In the genomic region with DNA sequence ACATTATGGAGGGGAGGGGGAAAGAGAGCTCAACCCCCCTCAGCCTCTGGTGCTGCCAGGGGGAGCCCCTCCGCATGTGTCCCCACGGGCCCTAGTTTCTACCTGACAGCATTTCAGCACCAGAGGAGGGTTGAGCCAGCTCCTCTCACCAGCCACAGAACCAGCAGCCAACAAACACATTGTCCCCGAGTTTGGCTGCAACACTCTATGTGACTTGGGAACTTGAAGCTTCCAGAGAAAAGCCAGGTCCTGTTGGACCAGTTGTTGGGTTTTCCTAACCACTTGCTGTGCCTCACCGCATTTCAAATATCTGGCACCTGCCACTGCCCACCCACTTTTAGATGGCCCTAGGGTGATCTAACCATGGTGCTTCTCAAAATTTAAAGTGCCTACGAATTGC, we compare ENCODE assay signal across 16 cellular contexts. TPM values are rescaled to one million over a fixed set of nuclear protein-coding genes. Genes with fewer than 3 reads are reported as not detected.
A peak's percentile ranks its signal among the peaks of the same experiment; 100 is the strongest.
DNase-seq lines count a peak whose midpoint lies in the region; ATAC-seq, FAIRE-seq and TF ChIP-seq lines count a peak whose summit lies in the region.
"Had no signal": no experiment of that assay in that cellular context is flagged by ENCODE, and none has a peak within 500 bp of the region (broad histone marks: within the 10 kb centered on the region; RNA-seq: fewer than 3 reads in every experiment).

No MANE protein-coding gene starts in this region.

- H3K4me3 ChIP-seq in CD8-positive, alpha-beta T cell (ENCODE audit: low read depth, low read length): no peak overlapping the region
- H3K4me3 ChIP-seq in GM12878: no peak overlapping the region
- H3K4me3 ChIP-seq in naive thymus-derived CD4-positive, alpha-beta T cell (ENCODE audit: low read length): no peak overlapping the region
- no peak overlapping the region for H3K4me3 ChIP-seq in stomach
- H3K4me3 ChIP-seq: BLaER1 had no signal

- no TSS peak for BruUV-seq in GM12878 (replicated peaks; lab: Mats Ljungman, UMichigan)

- intact Hi-C loops in CD8-positive, alpha-beta T cell (cut with DNase I, micrococcal nuclease): loop anchor here in 1 of 2 experiments (5.0 kb wide), 1 partner anchor 34 kb away; no protein-coding TSS in a partner anchor
- intact Hi-C loops in GM12878 (cut with micrococcal nuclease; ENCODE audit: unreplicated experiment): no loop called here
- intact Hi-C loops in naive thymus-derived CD4-positive, alpha-beta T cell (cut with micrococcal nuclease): no loop called here
- intact Hi-C loops in stomach (cut with DNase I; ENCODE audit: low total_unique reads): no loop called here

- no peak for TF ChIP-seq CTCF in CD8-positive, alpha-beta T cell (IDR thresholded peaks at IDR 0.05)
- TF ChIP-seq CTCF in GM12878 (IDR thresholded peaks at IDR 0.05 in 2 of 3, conservative IDR thresholded peaks at IDR 0.05 in 1 of 3; ENCODE audit: control insufficient read depth in 2 of 3, extremely low read depth in 1 of 3, insufficient read depth in 1 of 3, low read depth in 3 of 3, low read length in 3 of 3) (no peak), GM10248 (IDR thresholded peaks at IDR 0.05; ENCODE audit: control extremely low read depth, extremely low read depth, low read depth, missing control alignments) (no peak), stomach (IDR thresholded peaks at IDR 0.05) (no peak)

- no peaks in the 10 kb centered on the region for H4K20me1 ChIP-seq in GM12878 (ENCODE audit: control insufficient read depth, insufficient read depth)
- H4K20me1 ChIP-seq: BLaER1 had no signal

- no peak overlapping the region for H2AFZ ChIP-seq in GM12878 (ENCODE audit: control insufficient read depth, low read depth, low read length)

- TF ChIP-seq EP300 in GM12878 (IDR thresholded peaks at IDR 0.05; ENCODE audit: borderline replicate concordance in 1 of 2, control insufficient read depth in 1 of 2, low read depth in 2 of 2, low read length in 2 of 2): no peak
- no peak for TF ChIP-seq EP300 in stomach (IDR thresholded peaks at IDR 0.05)

- no peaks in the 10 kb centered on the region for H3K4me1 ChIP-seq in CD8-positive, alpha-beta T cell (ENCODE audit: insufficient read depth, low read length)
- H3K4me1 ChIP-seq in GM12878 (ENCODE audit: control insufficient read depth, insufficient read depth, low read length) (no peaks in the 10 kb centered on the region), stomach (peaks cover 0 to 5% (median 2%) of the 10 kb centered on the region in 4 donors)
- H3K4me1 ChIP-seq in naive thymus-derived CD4-positive, alpha-beta T cell (ENCODE audit: control insufficient read depth in 2 of 2, insufficient read depth in 2 of 2, low read length in 2 of 2): no peaks in the 10 kb centered on the region
- H3K4me1 ChIP-seq: BLaER1 had no signal

- in situ Hi-C loops in GM12878 (cut with MboI): no loop called here

- no peaks in the 10 kb centered on the region for H3K9me3 Mint-ChIP-seq in activated naive CD8-positive, alpha-beta T cell (ENCODE audit: low read depth)
- H3K9me3 Mint-ChIP-seq in activated naive CD8-positive, alpha-beta T cell treated with anti-CD3 and anti-CD28 coated beads, Interleukin-2, amount 50 U/mL, for 24 hours: no peaks in the 10 kb centered on the region
- H3K9me3 Mint-ChIP-seq in CD8-positive, alpha-beta T cell: no peaks in the 10 kb centered on the region
- H3K9me3 Mint-ChIP-seq in naive thymus-derived CD4-positive, alpha-beta T cell: peaks cover 0 to 2% (median 0%) of the 10 kb centered on the region in 11 donors

- H3K79me2 ChIP-seq in GM12878 (ENCODE audit: control insufficient read depth, insufficient read depth, low read length): no peaks in the 10 kb centered on the region

- no peak overlapping the region for H3K4me2 ChIP-seq in GM12878 (ENCODE audit: control insufficient read depth, insufficient read depth)
- H3K4me2 ChIP-seq: BLaER1 had no signal

- TF ChIP-seq POLR2A in GM12878 (IDR thresholded peaks at IDR 0.05; ENCODE audit: low read depth, low read length) (no peak), stomach (IDR thresholded peaks at IDR 0.05) (no peak)

- WGBS in GM12878 (ENCODE audit: insufficient coverage, insufficient replicate concordance, low lambda C conversion rate, missing lambda C conversion rate): 63% methylated on average over 5 of the region's 5 CpGs
- WGBS in stomach, 5 donors: 69 to 77% (median 73%) methylated on average over 4 to 5 of the region's 5 CpGs

- no peak for TF ChIP-seq RAD21 in GM12878 (IDR thresholded peaks at IDR 0.05; ENCODE audit: insufficient read depth, low read depth, low read length)

- H3K4me1 Mint-ChIP-seq in activated naive CD8-positive, alpha-beta T cell (ENCODE audit: low read depth): peaks cover 8% of the 10 kb centered on the region
- H3K4me1 Mint-ChIP-seq in activated naive CD8-positive, alpha-beta T cell treated with anti-CD3 and anti-CD28 coated beads, Interleukin-2, amount 50 U/mL, for 24 hours: peaks cover 7% of the 10 kb centered on the region
- H3K4me1 Mint-ChIP-seq in CD8-positive, alpha-beta T cell (ENCODE audit: low read depth): peaks cover 4% of the 10 kb centered on the region
- H3K4me1 Mint-ChIP-seq in naive thymus-derived CD4-positive, alpha-beta T cell: peaks cover 0 to 17% (median 6%) of the 10 kb centered on the region in 7 donors

- H3K4me3 Mint-ChIP-seq in activated naive CD8-positive, alpha-beta T cell: no peak overlapping the region
- no peak overlapping the region for H3K4me3 Mint-ChIP-seq in activated naive CD8-positive, alpha-beta T cell treated with anti-CD3 and anti-CD28 coated beads, Interleukin-2, amount 50 U/mL, for 24 hours
- no peak overlapping the region for H3K4me3 Mint-ChIP-seq in CD8-positive, alpha-beta T cell
- no peak overlapping the region for H3K4me3 Mint-ChIP-seq in naive thymus-derived CD4-positive, alpha-beta T cell

- POLR2A ChIA-PET in CD8-positive, alpha-beta T cell (lab: Charles Lee): interaction anchor here (1.0 to 1.8 kb wide), 5 partner anchors 9 to 50 kb away, joined by 3 to 7 read pairs (median 3); no protein-coding TSS in a partner anchor
- POLR2A ChIA-PET in GM12878 (lab: Charles Lee) (interaction anchor here (1.6 kb wide), 1 partner anchor 8 kb away, joined by 3 read pairs; no protein-coding TSS in a partner anchor), GM10248 (lab: Yijun Ruan, JAX) (no interaction called here)
- POLR2A ChIA-PET in naive thymus-derived CD4-positive, alpha-beta T cell (lab: Charles Lee): interaction anchor here (1.0 to 1.4 kb wide), 3 partner anchors 10 to 21 kb away, joined by 3 to 4 read pairs (median 3); no protein-coding TSS in a partner anchor

- H3K9ac ChIP-seq in GM12878 (ENCODE audit: control insufficient read depth, insufficient read depth, low read length): no peak overlapping the region
- H3K9ac ChIP-seq: BLaER1 had no signal

- no peak for ATAC-seq in activated naive CD8-positive, alpha-beta T cell treated with anti-CD3 and anti-CD28 coated beads, Interleukin-2, amount 50 U/mL, for 24 hours
- ATAC-seq in CD8-positive, alpha-beta T cell: no peak
- no peak for ATAC-seq in GM12878
- no peak for ATAC-seq in naive thymus-derived CD4-positive, alpha-beta T cell
- ATAC-seq in GM18909 (IDR thresholded peaks at IDR 0.05; ENCODE audit: poor library complexity, unreplicated experiment): no peak

- peaks cover 47% of the 10 kb centered on the region for H3K36me3 ChIP-seq in CD8-positive, alpha-beta T cell (ENCODE audit: insufficient read depth, low read length)
- H3K36me3 ChIP-seq in GM12878 (ENCODE audit: control insufficient read depth in 2 of 2, insufficient read depth in 2 of 2, low read length in 1 of 2): peaks cover 18 to 22% of the 10 kb centered on the region in 2 experiments; a peak in 3 of 4 replicates
- peaks cover 35 to 58% (median 39%) of the 10 kb centered on the region in 3 experiments for H3K36me3 ChIP-seq in naive thymus-derived CD4-positive, alpha-beta T cell (ENCODE audit: control insufficient read depth in 2 of 3, insufficient read depth in 3 of 3, low read length in 3 of 3)
- H3K36me3 ChIP-seq in stomach: no peaks in the 10 kb centered on the region
- H3K36me3 ChIP-seq: BLaER1 had no signal

- H3K36me3 Mint-ChIP-seq in activated naive CD8-positive, alpha-beta T cell: peaks cover 10% of the 10 kb centered on the region
- peaks cover 33% of the 10 kb centered on the region for H3K36me3 Mint-ChIP-seq in activated naive CD8-positive, alpha-beta T cell treated with anti-CD3 and anti-CD28 coated beads, Interleukin-2, amount 50 U/mL, for 24 hours (ENCODE audit: low read depth)
- peaks cover 84% of the 10 kb centered on the region for H3K36me3 Mint-ChIP-seq in CD8-positive, alpha-beta T cell
- H3K36me3 Mint-ChIP-seq in naive thymus-derived CD4-positive, alpha-beta T cell: peaks cover 17 to 60% (median 42%) of the 10 kb centered on the region in 5 donors

- no peaks in the 10 kb centered on the region for H3K27me3 Mint-ChIP-seq in activated naive CD8-positive, alpha-beta T cell
- H3K27me3 Mint-ChIP-seq in activated naive CD8-positive, alpha-beta T cell treated with anti-CD3 and anti-CD28 coated beads, Interleukin-2, amount 50 U/mL, for 24 hours: no peaks in the 10 kb centered on the region
- no peaks in the 10 kb centered on the region for H3K27me3 Mint-ChIP-seq in CD8-positive, alpha-beta T cell (ENCODE audit: low read depth)
- no peaks in the 10 kb centered on the region for H3K27me3 Mint-ChIP-seq in naive thymus-derived CD4-positive, alpha-beta T cell

- SMC1A ChIA-PET in GM12878 (lab: Charles Lee; ENCODE audit: uncharacterized antibody, unreplicated experiment): interaction anchor here (0.8 kb wide), 1 partner anchor 228 kb away, joined by 3 read pairs; no protein-coding TSS in a partner anchor

- no peaks in the 10 kb centered on the region for H3K27me3 ChIP-seq in CD8-positive, alpha-beta T cell (ENCODE audit: insufficient read depth, low read length)
- no peaks in the 10 kb centered on the region for H3K27me3 ChIP-seq in GM12878 (replicated peaks in 1 of 2; ENCODE audit: control insufficient read depth in 2 of 2, insufficient read depth in 2 of 2, low read length in 1 of 2)
- no peaks in the 10 kb centered on the region for H3K27me3 ChIP-seq in naive thymus-derived CD4-positive, alpha-beta T cell (ENCODE audit: control insufficient read depth in 2 of 2, insufficient read depth in 2 of 2, low read length in 2 of 2)
- peaks cover 0 to 73% (median 0%) of the 10 kb centered on the region in 3 donors for H3K27me3 ChIP-seq in stomach
- H3K27me3 ChIP-seq: BLaER1 had no signal

- no peaks in the 10 kb centered on the region for H3K9me3 ChIP-seq in CD8-positive, alpha-beta T cell (ENCODE audit: low read length)
- H3K9me3 ChIP-seq in GM12878 (replicated peaks; ENCODE audit: control insufficient read depth, insufficient read depth, low read length): no peaks in the 10 kb centered on the region
- no peaks in the 10 kb centered on the region for H3K9me3 ChIP-seq in naive thymus-derived CD4-positive, alpha-beta T cell (ENCODE audit: control insufficient read depth in 2 of 3, low read length in 3 of 3)
- H3K9me3 ChIP-seq in stomach: no peaks in the 10 kb centered on the region
- H3K9me3 ChIP-seq: BLaER1 had no signal

- CTCF ChIA-PET in CD8-positive, alpha-beta T cell (lab: Charles Lee): interaction anchor here (0.5 to 1.6 kb wide), 4 partner anchors 8 to 78 kb away, joined by 3 to 4 read pairs (median 3); no protein-coding TSS in a partner anchor
- CTCF ChIA-PET in GM12878 (lab: Yijun Ruan, JAX): no interaction called here
- CTCF ChIA-PET in naive thymus-derived CD4-positive, alpha-beta T cell (lab: Charles Lee): no interaction called here
- CTCF ChIA-PET in GM10248 (lab: Yijun Ruan, JAX): no interaction called here

- no peak for FAIRE-seq in GM12878 (lab: Jason Lieb, UNC)
- FAIRE-seq: G401.6, H54 had no signal

- no peak for DNase-seq in activated naive CD8-positive, alpha-beta T cell treated with anti-CD3 and anti-CD28 coated beads, Interleukin-2, amount 50 U/mL, for 24 hours
- no peak for DNase-seq in CD8-positive, alpha-beta T cell
- DNase-seq in GM12878 (ENCODE audit: low read depth, low spot score) (no peak), GM10248 (ENCODE audit: extremely low spot score) (no peak), stomach (no peak)
- no peak for DNase-seq in naive thymus-derived CD4-positive, alpha-beta T cell
- DNase-seq: 8988T, AML-193, Calu3, DMS 273 treated with DMSO at 0.1 percent for 48 hours, EL had no signal

- peak overlapping the region; percentile 64 for H3K27ac Mint-ChIP-seq in activated naive CD8-positive, alpha-beta T cell
- no peak overlapping the region for H3K27ac Mint-ChIP-seq in activated naive CD8-positive, alpha-beta T cell treated with anti-CD3 and anti-CD28 coated beads, Interleukin-2, amount 50 U/mL, for 24 hours
- H3K27ac Mint-ChIP-seq in CD8-positive, alpha-beta T cell: peak overlapping the region; percentile 86
- peak overlapping the region in 6 of 9 donors; percentile 21 to 77 (median 56) for H3K27ac Mint-ChIP-seq in naive thymus-derived CD4-positive, alpha-beta T cell

- no peak overlapping the region for H3K27ac ChIP-seq in CD8-positive, alpha-beta T cell (ENCODE audit: low read depth, low read length)
- H3K27ac ChIP-seq in GM12878 (ENCODE audit: control insufficient read depth, insufficient read depth): no peak overlapping the region
- H3K27ac ChIP-seq in naive thymus-derived CD4-positive, alpha-beta T cell (ENCODE audit: low read depth, low read length): no peak overlapping the region
- H3K27ac ChIP-seq in stomach: no peak overlapping the region
- H3K27ac ChIP-seq: BLaER1 had no signal

- RAD21 ChIA-PET in GM12878 (lab: Charles Lee; ENCODE audit: unreplicated experiment): no interaction called here

RNA-seq across cellular contexts. Expression of a gene that starts 13.5 kb away (rescaled TPM):
- total RNA-seq in CD8-positive, alpha-beta T cell: 10 to 100 TPM in 1 of 2 experiments, 1 to 10 TPM in 1; 9.0 to 12.0 TPM
- 59.4 and 63.4 TPM in 2 replicates for total RNA-seq in GM12878 (2013; cell fraction: nucleolus; rRNA removed)
- total RNA-seq in GM12878 (2014; rRNA removed) (1.5 and 2.1 TPM in 2 replicates), GM12878 (2014; rRNA removed; fragmentation: Illumina TruSeq; extraction: Trizol) (2.6 and 2.7 TPM in 2 replicates), GM12878 (2021) (1.6 and 2.2 TPM in 2 replicates), stomach (1 to 10 TPM in 2 of 5 donors, not detected in 3; 1.1 to 1.3 TPM)
- polyA plus RNA-seq in GM12878 (2011; ENCODE audit: low read depth): 0.21 TPM
- polyA plus RNA-seq in GM12878 (2011; rRNA removed) (2.9 and 3.7 TPM in 2 replicates), GM12878 (2014; fragmentation: Illumina TruSeq; extraction: Trizol) (0.14 and 0.87 TPM in 2 replicates), GM12878 (2014; fragmentation: Nextera tagmentation; extraction: Ambion mirVana) (1 to 10 TPM in 1 of 2 experiments, under 1 TPM in 1; 0.33 to 1.6 TPM), GM12878 (2014; rRNA removed) (1.3 TPM in 2 replicates), GM12878 (2016; fragmentation: Nextera tagmentation; extraction: Ambion mirVana) (1 to 10 TPM; 1.6 to 2.0 TPM), stomach (not detected)
- polyA plus RNA-seq in GM12878 (2011; cell fraction: cytosol; rRNA removed): 0.75 and 0.79 TPM in 2 replicates
- 3.0 and 3.5 TPM in 2 replicates for polyA plus RNA-seq in GM12878 (2011; cell fraction: nucleus; rRNA removed)
- 0.31 and 0.35 TPM in 2 replicates for polyA plus RNA-seq in GM12878 (2012)
- polyA minus RNA-seq in GM12878 (2011; rRNA and poly(A)+ RNA removed): 3.3 and 3.4 TPM in 2 replicates
- not detected in 2 replicates for polyA minus RNA-seq in GM12878 (2011; cell fraction: cytosol; rRNA and poly(A)+ RNA removed)
- 2.7 and 4.8 TPM in 2 replicates for polyA minus RNA-seq in GM12878 (2011; cell fraction: nucleus; rRNA and poly(A)+ RNA removed)
- 10 to 100 TPM in 2 of 5 experiments, 1 to 10 TPM in 3; 6.4 to 12.8 (median 9.5) TPM for total RNA-seq in naive thymus-derived CD4-positive, alpha-beta T cell
- polyA plus RNA-seq in naive thymus-derived CD4-positive, alpha-beta T cell: 1 to 10 TPM; 2.6 to 3.3 TPM
- total RNA-seq: Calu3 had no signal

RNA-seq across cellular contexts. Expression of a gene that starts 21.1 kb away (rescaled TPM):
- 10 to 100 TPM; 17.6 to 23.5 TPM for total RNA-seq in CD8-positive, alpha-beta T cell
- 0.04 and 0.49 TPM in 2 replicates for total RNA-seq in GM12878 (2013; cell fraction: nucleolus; rRNA removed)
- total RNA-seq in GM12878 (2014; rRNA removed) (not detected in 2 replicates), GM12878 (2014; rRNA removed; fragmentation: Illumina TruSeq; extraction: Trizol) (not detected in 2 replicates), GM12878 (2021) (0.03 and 0.05 TPM in 2 replicates), stomach (10 to 100 TPM in 2 of 5 donors, 1 to 10 TPM in 2, under 1 TPM in 1; under 0.01 to 17.4 (median 7.3) TPM)
- not detected for polyA plus RNA-seq in GM12878 (2011; ENCODE audit: low read depth)
- polyA plus RNA-seq in GM12878 (2011; rRNA removed) (0.01 TPM in 1 of 2 replicates, not detected in the other), GM12878 (2014; fragmentation: Illumina TruSeq; extraction: Trizol) (0.01 TPM in 1 of 2 replicates, not detected in the other), GM12878 (2014; fragmentation: Nextera tagmentation; extraction: Ambion mirVana) (not detected), GM12878 (2014; rRNA removed) (0.01 TPM in 1 of 2 replicates, not detected in the other), GM12878 (2016; fragmentation: Nextera tagmentation; extraction: Ambion mirVana) (not detected), stomach (10 to 100 TPM in 1 of 3 donors, 1 to 10 TPM in 2; 5.7 to 14.2 (median 7.8) TPM)
- under 0.01 TPM in 2 replicates for polyA plus RNA-seq in GM12878 (2011; cell fraction: cytosol; rRNA removed)
- 0.06 TPM in 2 replicates for polyA plus RNA-seq in GM12878 (2011; cell fraction: nucleus; rRNA removed)
- polyA plus RNA-seq in GM12878 (2012): 0.03 TPM in 1 of 2 replicates, not detected in the other
- polyA minus RNA-seq in GM12878 (2011; rRNA and poly(A)+ RNA removed): 0.21 TPM in 1 of 2 replicates, not detected in the other
- polyA minus RNA-seq in GM12878 (2011; cell fraction: cytosol; rRNA and poly(A)+ RNA removed): not detected in 2 replicates
- polyA minus RNA-seq in GM12878 (2011; cell fraction: nucleus; rRNA and poly(A)+ RNA removed): not detected in 2 replicates
- 10 to 100 TPM in 1 of 5 experiments, 1 to 10 TPM in 1, under 1 TPM in 3; 0.11 to 10.6 (median 0.51) TPM for total RNA-seq in naive thymus-derived CD4-positive, alpha-beta T cell
- polyA plus RNA-seq in naive thymus-derived CD4-positive, alpha-beta T cell: under 1 TPM in 1 of 2 donors, not detected in 1; 0.20 TPM
